16 cellular contexts compared by ENCODE assay signal in the genomic region with DNA sequence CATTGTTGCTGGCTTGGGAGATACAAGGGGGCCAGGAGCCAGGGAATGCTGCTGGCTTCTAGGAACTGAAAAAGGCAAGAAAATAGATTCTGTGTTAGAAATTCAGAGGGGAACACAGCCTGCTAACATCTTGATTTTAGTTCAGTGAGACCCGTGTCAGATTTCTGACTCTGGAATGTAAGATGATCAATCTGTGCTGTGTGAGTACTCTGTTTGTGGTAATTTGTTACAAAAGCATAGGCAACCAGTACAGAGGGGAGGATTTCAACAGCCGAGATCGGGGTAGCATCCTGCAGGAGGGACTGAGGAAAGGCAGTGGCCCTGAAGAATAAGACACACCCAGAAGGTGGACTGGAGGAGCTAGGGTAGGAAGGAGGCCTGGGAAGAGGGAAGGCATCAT.
"Had no signal": no experiment of that assay in that cellular context is flagged by ENCODE, and none has a peak within 500 bp of the region (broad histone marks: within the 10 kb centered on the region; RNA-seq: fewer than 3 reads in every experiment).

No MANE protein-coding gene starts in this region.

- H3K36me3 Mint-ChIP-seq: activated CD4-positive, alpha-beta memory T cell treated with anti-CD3 and anti-CD28 coated beads for 36 hours; activated naive CD8-positive, alpha-beta T cell; immature natural killer cell; naive B cell had no signal

- H3K36me3 ChIP-seq: lower lobe of right lung, right lobe of liver had no signal

- H3K27me3 ChIP-seq: dorsolateral prefrontal cortex, right lobe of liver, testis had no signal

- H3K27me3 Mint-ChIP-seq: activated CD4-positive, alpha-beta memory T cell treated with anti-CD3 and anti-CD28 coated beads for 36 hours; activated naive CD8-positive, alpha-beta T cell; stimulated activated naive CD8-positive, alpha-beta T cell treated with anti-CD3 and anti-CD28 coated beads, Interleukin-15, amount 100 ng/mL, for 72 hours had no signal

- H3K9me3 ChIP-seq: lower lobe of right lung, psoas muscle, right lobe of liver, testis had no signal

- DNase-seq: activated CD4-positive, alpha-beta memory T cell treated with anti-CD3 and anti-CD28 coated beads for 36 hours; activated CD4-positive, CD25-positive, alpha-beta regulatory T cell treated with anti-CD3 and anti-CD28 coated beads, Interleukin-2, amount 50 U/mL, for 72 hours; activated effector memory CD4-positive, alpha-beta T cell treated with anti-CD3 and anti-CD28 coated beads, Interleukin-2, amount 50 U/mL, for 16 hours; activated T-cell treated with anti-CD3 and anti-CD28 coated beads, Interleukin-2, amount 50 U/mL, for 4 hours; anterior cingulate cortex; dorsolateral prefrontal cortex; immature natural killer cell; lower lobe of right lung; naive B cell; psoas muscle; right lobe of liver; stimulated activated CD4-positive, alpha-beta T cell treated with anti-CD3 and anti-CD28 coated beads, Interleukin-4, amount 100 ng/mL, for 1 hour; stimulated activated CD8-positive, alpha-beta memory T cell treated with anti-CD3 and anti-CD28 coated beads, Interleukin-4, amount 100 ng/mL, for 48 hours; stimulated activated naive CD8-positive, alpha-beta T cell treated with anti-CD3 and anti-CD28 coated beads, Interleukin-15, amount 100 ng/mL, for 72 hours; testis had no signal

- H3K9me3 Mint-ChIP-seq: activated CD4-positive, alpha-beta memory T cell treated with anti-CD3 and anti-CD28 coated beads for 36 hours; activated T-cell treated with anti-CD3 and anti-CD28 coated beads, Interleukin-2, amount 50 U/mL, for 4 hours; immature natural killer cell; naive B cell; stimulated activated naive CD8-positive, alpha-beta T cell treated with anti-CD3 and anti-CD28 coated beads, Interleukin-15, amount 100 ng/mL, for 72 hours had no signal

- H3K4me1 ChIP-seq: lower lobe of right lung, psoas muscle, right lobe of liver, testis had no signal

- ATAC-seq: activated T-cell treated with anti-CD3 and anti-CD28 coated beads, Interleukin-2, amount 50 U/mL, for 4 hours; lower lobe of right lung; psoas muscle; right lobe of liver; stimulated activated naive CD8-positive, alpha-beta T cell treated with anti-CD3 and anti-CD28 coated beads, Interleukin-15, amount 100 ng/mL, for 72 hours had no signal

- H3K27ac ChIP-seq: dorsolateral prefrontal cortex, lower lobe of right lung, psoas muscle, right lobe of liver, testis had no signal

- H3K27ac Mint-ChIP-seq: activated CD4-positive, alpha-beta memory T cell treated with anti-CD3 and anti-CD28 coated beads for 36 hours; activated naive CD8-positive, alpha-beta T cell; immature natural killer cell; stimulated activated naive CD8-positive, alpha-beta T cell treated with anti-CD3 and anti-CD28 coated beads, Interleukin-15, amount 100 ng/mL, for 72 hours had no signal

- H3K4me3 Mint-ChIP-seq: activated CD4-positive, alpha-beta memory T cell treated with anti-CD3 and anti-CD28 coated beads for 36 hours; activated naive CD8-positive, alpha-beta T cell; activated T-cell treated with anti-CD3 and anti-CD28 coated beads, Interleukin-2, amount 50 U/mL, for 4 hours; immature natural killer cell; stimulated activated naive CD8-positive, alpha-beta T cell treated with anti-CD3 and anti-CD28 coated beads, Interleukin-15, amount 100 ng/mL, for 72 hours had no signal

- H3K4me1 Mint-ChIP-seq: immature natural killer cell; naive B cell; stimulated activated naive CD8-positive, alpha-beta T cell treated with anti-CD3 and anti-CD28 coated beads, Interleukin-15, amount 100 ng/mL, for 72 hours had no signal

- H3K4me3 ChIP-seq: dorsolateral prefrontal cortex, lower lobe of right lung, psoas muscle, right lobe of liver, testis had no signal
